ENCODE assay signal across 1 cellular context in the genomic region with DNA sequence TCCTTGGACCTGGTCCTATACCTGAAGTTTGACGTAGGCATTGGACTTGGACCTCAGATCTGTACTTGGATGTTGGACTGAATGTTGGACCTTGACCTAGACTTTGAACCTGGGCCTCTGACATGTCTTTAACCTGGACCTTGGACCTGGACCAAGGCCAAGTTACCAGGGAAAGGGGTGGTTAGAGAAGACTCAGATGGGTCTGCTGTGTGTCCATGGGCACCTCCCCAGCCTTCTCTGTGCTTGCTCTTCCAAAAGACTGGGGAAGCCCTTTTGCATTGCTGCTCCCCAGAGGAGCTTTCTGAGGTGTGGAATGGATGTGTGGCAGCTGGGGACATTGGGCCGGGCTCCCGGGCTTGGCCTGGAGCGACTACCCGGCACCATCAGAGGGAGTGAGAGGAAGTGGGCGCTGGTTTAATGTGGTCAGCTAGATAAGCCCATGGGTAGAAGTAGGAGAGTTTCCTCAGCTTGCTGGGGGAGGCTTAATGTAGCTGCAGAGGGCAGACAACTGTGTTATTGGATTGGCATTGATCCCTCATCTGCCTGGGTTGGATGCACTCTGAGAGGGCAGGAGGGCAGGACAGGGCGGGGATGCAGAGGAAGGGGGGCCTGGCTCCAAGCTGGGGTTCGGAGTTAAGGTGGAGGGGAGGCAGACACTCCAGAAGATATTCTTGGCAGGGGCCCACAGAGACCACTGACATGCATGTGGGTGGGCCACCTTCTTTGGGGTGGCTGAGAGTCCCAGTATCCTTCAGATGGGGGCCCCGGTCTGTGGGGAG.
TF ChIP-seq lines count a peak whose summit lies in the region.

No MANE protein-coding gene starts in this region.

TF ChIP-seq in K562, 482 proteins besides CTCF, POLR2A, EP300 and RAD21 (continued from another document and continues in another):
- TF ChIP-seq YY1 (IDR thresholded peaks at IDR 0.05; ENCODE audit: borderline replicate concordance in 1 of 3, control insufficient read depth in 1 of 3, extremely low read depth in 1 of 3, insufficient read depth in 3 of 3, insufficient read length in 1 of 3, insufficient replicate concordance in 2 of 3, low read depth in 1 of 3, low read length in 2 of 3) (peak in 1 of 3 experiments; percentile 61), ZNF764 (CRISPR knock-in tag; IDR thresholded peaks at IDR 0.05; ENCODE audit: low read depth) (no peak), ZKSCAN8 (CRISPR knock-in tag; IDR thresholded peaks at IDR 0.05) (peak; percentile 50; the same call in 1 of the 2 replicates), SPI1 (IDR thresholded peaks at IDR 0.05; ENCODE audit: borderline replicate concordance, low read depth, low read length) (peak; percentile 97), LCOR (CRISPR knock-in tag; IDR thresholded peaks at IDR 0.05) (peak; percentile 80; the same call in 1 of the 2 replicates), SIX5 (IDR thresholded peaks at IDR 0.05; ENCODE audit: borderline replicate concordance in 1 of 2, insufficient read depth in 1 of 2, low read depth in 1 of 2, low read length in 2 of 2) (no peak), KDM4B (IDR thresholded peaks at IDR 0.05; ENCODE audit: borderline replicate concordance in 2 of 2, low read depth in 1 of 2) (no peak), SMARCE1 (IDR thresholded peaks at IDR 0.05) (peak; percentile 80; the same call in 1 of the 2 replicates), CBX1 (IDR thresholded peaks at IDR 0.05; ENCODE audit: low read depth) (0 out of 2 replicates have a peak, but pooled peaks have one; percentile 29), ATF1 (CRISPR knock-in tag; IDR thresholded peaks at IDR 0.05) (no peak), ATF1 (tag; IDR thresholded peaks at IDR 0.05) (0 out of 2 replicates have a peak, but pooled peaks have one; percentile 4), STAT5A (IDR thresholded peaks at IDR 0.05; ENCODE audit: borderline replicate concordance, low read length) (peak; percentile 60; the same call in 1 of the 2 replicates), FOXJ2 (tag; IDR thresholded peaks at IDR 0.05) (no peak), RFX1 (IDR thresholded peaks at IDR 0.05) (no peak), GABPA (tag; conservative IDR thresholded peaks at IDR 0.05; ENCODE audit: low read depth) (peak; percentile 58), PPARD (CRISPR knock-in tag; IDR thresholded peaks at IDR 0.05) (no peak), ESRRA (IDR thresholded peaks at IDR 0.05; ENCODE audit: borderline replicate concordance, low read depth) (peak; percentile 52), ZNF121 (CRISPR knock-in tag; conservative IDR thresholded peaks at IDR 0.05) (no peak), EP400 (IDR thresholded peaks at IDR 0.05) (no peak), RBM15 (IDR thresholded peaks at IDR 0.05; ENCODE audit: insufficient read depth, low read length) (no peak), SOX6 (IDR thresholded peaks at IDR 0.05) (0 out of 2 replicates have a peak, but pooled peaks have one; percentile 39), DPF2 (IDR thresholded peaks at IDR 0.05) (peak; percentile 86), BCOR (IDR thresholded peaks at IDR 0.05) (peak; percentile 76; the same call in 1 of the 2 replicates), ESRRB (CRISPR knock-in tag; IDR thresholded peaks at IDR 0.05; ENCODE audit: borderline replicate concordance) (no peak), SMARCA5 (IDR thresholded peaks at IDR 0.05) (peak; percentile 21; the same call in 1 of the 2 replicates), SREBF1 (IDR thresholded peaks at IDR 0.05; ENCODE audit: borderline replicate concordance, low read depth, low read length) (no peak), RBFOX2 (IDR thresholded peaks at IDR 0.05; ENCODE audit: low read depth, low read length) (peak; percentile 35; the same call in 1 of the 2 replicates), SMARCA4 (IDR thresholded peaks at IDR 0.05) (peak; percentile 88), NCOR1 (IDR thresholded peaks at IDR 0.05) (peak; percentile 86), CREB1 (IDR thresholded peaks at IDR 0.05) (peak; percentile 40; the same call in 1 of the 2 replicates), CREB1 (CRISPR knock-in tag; IDR thresholded peaks at IDR 0.05) (peak; percentile 20; the same call in 1 of the 2 replicates), CBX3 (IDR thresholded peaks at IDR 0.05; ENCODE audit: borderline replicate concordance in 1 of 2, low read length in 2 of 2) (no peak; a peak in 1 of 3 replicates), MTA2 (IDR thresholded peaks at IDR 0.05; ENCODE audit: low read depth) (peak; percentile 63), TGIF2 (CRISPR knock-in tag; IDR thresholded peaks at IDR 0.05) (no peak), GTF2E2 (tag; IDR thresholded peaks at IDR 0.05) (no peak), SUPT5H (IDR thresholded peaks at IDR 0.05) (peak; percentile 46; the same call in 1 of the 2 replicates), HLTF (IDR thresholded peaks at IDR 0.05) (no peak), TOE1 (IDR thresholded peaks at IDR 0.05; ENCODE audit: borderline replicate concordance) (no peak), TOE1 (CRISPR knock-in tag; IDR thresholded peaks at IDR 0.05; ENCODE audit: borderline replicate concordance, low read depth) (no peak), SMAD4 (CRISPR knock-in tag; conservative IDR thresholded peaks at IDR 0.05) (peak; percentile 48; the same call in 1 of the 2 replicates), RBM25 (IDR thresholded peaks at IDR 0.05; ENCODE audit: low read depth, low read length, severe bottlenecking) (peak; percentile 27), JUN (IDR thresholded peaks at IDR 0.05; ENCODE audit: borderline replicate concordance, low read depth, low read length) (0 out of 2 replicates have a peak, but pooled peaks have one; percentile 21), JUN (CRISPR knock-in tag; IDR thresholded peaks at IDR 0.05; ENCODE audit: borderline replicate concordance) (no peak), ZNF589 (CRISPR knock-in tag; IDR thresholded peaks at IDR 0.05; ENCODE audit: low read depth) (0 out of 2 replicates have a peak, but pooled peaks have one; percentile 49)
- TF ChIP-seq, protein P1, sequence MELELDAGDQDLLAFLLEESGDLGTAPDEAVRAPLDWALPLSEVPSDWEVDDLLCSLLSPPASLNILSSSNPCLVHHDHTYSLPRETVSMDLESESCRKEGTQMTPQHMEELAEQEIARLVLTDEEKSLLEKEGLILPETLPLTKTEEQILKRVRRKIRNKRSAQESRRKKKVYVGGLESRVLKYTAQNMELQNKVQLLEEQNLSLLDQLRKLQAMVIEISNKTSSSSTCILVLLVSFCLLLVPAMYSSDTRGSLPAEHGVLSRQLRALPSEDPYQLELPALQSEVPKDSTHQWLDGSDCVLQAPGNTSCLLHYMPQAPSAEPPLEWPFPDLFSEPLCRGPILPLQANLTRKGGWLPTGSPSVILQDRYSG (tag; conservative IDR thresholded peaks at IDR 0.05; ENCODE audit: low read depth): no peak
- TF ChIP-seq, protein P2, sequence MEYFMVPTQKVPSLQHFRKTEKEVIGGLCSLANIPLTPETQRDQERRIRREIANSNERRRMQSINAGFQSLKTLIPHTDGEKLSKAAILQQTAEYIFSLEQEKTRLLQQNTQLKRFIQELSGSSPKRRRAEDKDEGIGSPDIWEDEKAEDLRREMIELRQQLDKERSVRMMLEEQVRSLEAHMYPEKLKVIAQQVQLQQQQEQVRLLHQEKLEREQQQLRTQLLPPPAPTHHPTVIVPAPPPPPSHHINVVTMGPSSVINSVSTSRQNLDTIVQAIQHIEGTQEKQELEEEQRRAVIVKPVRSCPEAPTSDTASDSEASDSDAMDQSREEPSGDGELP (CRISPR knock-in tag; IDR thresholded peaks at IDR 0.05; ENCODE audit: borderline replicate concordance): peak; percentile 96
- TF ChIP-seq, protein P3, sequence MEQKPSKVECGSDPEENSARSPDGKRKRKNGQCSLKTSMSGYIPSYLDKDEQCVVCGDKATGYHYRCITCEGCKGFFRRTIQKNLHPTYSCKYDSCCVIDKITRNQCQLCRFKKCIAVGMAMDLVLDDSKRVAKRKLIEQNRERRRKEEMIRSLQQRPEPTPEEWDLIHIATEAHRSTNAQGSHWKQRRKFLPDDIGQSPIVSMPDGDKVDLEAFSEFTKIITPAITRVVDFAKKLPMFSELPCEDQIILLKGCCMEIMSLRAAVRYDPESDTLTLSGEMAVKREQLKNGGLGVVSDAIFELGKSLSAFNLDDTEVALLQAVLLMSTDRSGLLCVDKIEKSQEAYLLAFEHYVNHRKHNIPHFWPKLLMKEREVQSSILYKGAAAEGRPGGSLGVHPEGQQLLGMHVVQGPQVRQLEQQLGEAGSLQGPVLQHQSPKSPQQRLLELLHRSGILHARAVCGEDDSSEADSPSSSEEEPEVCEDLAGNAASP (IDR thresholded peaks at IDR 0.05): no peak
- TF ChIP-seq, protein P4, sequence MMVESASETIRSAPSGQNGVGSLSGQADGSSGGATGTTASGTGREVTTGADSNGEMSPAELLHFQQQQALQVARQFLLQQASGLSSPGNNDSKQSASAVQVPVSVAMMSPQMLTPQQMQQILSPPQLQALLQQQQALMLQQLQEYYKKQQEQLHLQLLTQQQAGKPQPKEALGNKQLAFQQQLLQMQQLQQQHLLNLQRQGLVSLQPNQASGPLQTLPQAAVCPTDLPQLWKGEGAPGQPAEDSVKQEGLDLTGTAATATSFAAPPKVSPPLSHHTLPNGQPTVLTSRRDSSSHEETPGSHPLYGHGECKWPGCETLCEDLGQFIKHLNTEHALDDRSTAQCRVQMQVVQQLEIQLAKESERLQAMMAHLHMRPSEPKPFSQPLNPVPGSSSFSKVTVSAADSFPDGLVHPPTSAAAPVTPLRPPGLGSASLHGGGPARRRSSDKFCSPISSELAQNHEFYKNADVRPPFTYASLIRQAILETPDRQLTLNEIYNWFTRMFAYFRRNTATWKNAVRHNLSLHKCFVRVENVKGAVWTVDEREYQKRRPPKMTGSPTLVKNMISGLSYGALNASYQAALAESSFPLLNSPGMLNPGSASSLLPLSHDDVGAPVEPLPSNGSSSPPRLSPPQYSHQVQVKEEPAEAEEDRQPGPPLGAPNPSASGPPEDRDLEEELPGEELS (CRISPR knock-in tag; IDR thresholded peaks at IDR 0.05; ENCODE audit: borderline replicate concordance): no peak
- TF ChIP-seq, protein P5, sequence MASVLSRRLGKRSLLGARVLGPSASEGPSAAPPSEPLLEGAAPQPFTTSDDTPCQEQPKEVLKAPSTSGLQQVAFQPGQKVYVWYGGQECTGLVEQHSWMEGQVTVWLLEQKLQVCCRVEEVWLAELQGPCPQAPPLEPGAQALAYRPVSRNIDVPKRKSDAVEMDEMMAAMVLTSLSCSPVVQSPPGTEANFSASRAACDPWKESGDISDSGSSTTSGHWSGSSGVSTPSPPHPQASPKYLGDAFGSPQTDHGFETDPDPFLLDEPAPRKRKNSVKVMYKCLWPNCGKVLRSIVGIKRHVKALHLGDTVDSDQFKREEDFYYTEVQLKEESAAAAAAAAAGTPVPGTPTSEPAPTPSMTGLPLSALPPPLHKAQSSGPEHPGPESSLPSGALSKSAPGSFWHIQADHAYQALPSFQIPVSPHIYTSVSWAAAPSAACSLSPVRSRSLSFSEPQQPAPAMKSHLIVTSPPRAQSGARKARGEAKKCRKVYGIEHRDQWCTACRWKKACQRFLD (CRISPR knock-in tag; IDR thresholded peaks at IDR 0.05): peak; percentile 75; the same call in 1 of the 2 replicates
- TF ChIP-seq, protein P6, sequence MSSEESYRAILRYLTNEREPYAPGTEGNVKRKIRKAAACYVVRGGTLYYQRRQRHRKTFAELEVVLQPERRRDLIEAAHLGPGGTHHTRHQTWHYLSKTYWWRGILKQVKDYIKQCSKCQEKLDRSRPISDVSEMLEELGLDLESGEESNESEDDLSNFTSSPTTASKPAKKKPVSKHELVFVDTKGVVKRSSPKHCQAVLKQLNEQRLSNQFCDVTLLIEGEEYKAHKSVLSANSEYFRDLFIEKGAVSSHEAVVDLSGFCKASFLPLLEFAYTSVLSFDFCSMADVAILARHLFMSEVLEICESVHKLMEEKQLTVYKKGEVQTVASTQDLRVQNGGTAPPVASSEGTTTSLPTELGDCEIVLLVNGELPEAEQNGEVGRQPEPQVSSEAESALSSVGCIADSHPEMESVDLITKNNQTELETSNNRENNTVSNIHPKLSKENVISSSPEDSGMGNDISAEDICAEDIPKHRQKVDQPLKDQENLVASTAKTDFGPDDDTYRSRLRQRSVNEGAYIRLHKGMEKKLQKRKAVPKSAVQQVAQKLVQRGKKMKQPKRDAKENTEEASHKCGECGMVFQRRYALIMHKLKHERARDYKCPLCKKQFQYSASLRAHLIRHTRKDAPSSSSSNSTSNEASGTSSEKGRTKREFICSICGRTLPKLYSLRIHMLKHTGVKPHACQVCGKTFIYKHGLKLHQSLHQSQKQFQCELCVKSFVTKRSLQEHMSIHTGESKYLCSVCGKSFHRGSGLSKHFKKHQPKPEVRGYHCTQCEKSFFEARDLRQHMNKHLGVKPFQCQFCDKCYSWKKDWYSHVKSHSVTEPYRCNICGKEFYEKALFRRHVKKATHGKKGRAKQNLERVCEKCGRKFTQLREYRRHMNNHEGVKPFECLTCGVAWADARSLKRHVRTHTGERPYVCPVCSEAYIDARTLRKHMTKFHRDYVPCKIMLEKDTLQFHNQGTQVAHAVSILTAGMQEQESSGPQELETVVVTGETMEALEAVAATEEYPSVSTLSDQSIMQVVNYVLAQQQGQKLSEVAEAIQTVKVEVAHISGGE (CRISPR knock-in tag; IDR thresholded peaks at IDR 0.05): 0 out of 6 replicates have a peak, but pooled peaks of 1 of the 3 experiments have one; percentile 48
- TF ChIP-seq, protein P7, sequence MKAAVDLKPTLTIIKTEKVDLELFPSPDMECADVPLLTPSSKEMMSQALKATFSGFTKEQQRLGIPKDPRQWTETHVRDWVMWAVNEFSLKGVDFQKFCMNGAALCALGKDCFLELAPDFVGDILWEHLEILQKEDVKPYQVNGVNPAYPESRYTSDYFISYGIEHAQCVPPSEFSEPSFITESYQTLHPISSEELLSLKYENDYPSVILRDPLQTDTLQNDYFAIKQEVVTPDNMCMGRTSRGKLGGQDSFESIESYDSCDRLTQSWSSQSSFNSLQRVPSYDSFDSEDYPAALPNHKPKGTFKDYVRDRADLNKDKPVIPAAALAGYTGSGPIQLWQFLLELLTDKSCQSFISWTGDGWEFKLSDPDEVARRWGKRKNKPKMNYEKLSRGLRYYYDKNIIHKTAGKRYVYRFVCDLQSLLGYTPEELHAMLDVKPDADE (conservative IDR thresholded peaks at IDR 0.05; ENCODE audit: control insufficient read depth, low read depth, low read length): peak; percentile 53; the same call in 1 of the 2 replicates
- TF ChIP-seq, protein P8, sequence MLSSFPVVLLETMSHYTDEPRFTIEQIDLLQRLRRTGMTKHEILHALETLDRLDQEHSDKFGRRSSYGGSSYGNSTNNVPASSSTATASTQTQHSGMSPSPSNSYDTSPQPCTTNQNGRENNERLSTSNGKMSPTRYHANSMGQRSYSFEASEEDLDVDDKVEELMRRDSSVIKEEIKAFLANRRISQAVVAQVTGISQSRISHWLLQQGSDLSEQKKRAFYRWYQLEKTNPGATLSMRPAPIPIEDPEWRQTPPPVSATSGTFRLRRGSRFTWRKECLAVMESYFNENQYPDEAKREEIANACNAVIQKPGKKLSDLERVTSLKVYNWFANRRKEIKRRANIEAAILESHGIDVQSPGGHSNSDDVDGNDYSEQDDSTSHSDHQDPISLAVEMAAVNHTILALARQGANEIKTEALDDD (IDR thresholded peaks at IDR 0.05): peak; percentile 69
- TF ChIP-seq, protein P9, sequence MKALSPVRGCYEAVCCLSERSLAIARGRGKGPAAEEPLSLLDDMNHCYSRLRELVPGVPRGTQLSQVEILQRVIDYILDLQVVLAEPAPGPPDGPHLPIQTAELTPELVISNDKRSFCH (CRISPR knock-in tag; IDR thresholded peaks at IDR 0.05): no peak
- TF ChIP-seq, protein P9 (tag; IDR thresholded peaks at IDR 0.05): 0 out of 2 replicates have a peak, but pooled peaks have one; percentile 67
